In the genomic region with DNA sequence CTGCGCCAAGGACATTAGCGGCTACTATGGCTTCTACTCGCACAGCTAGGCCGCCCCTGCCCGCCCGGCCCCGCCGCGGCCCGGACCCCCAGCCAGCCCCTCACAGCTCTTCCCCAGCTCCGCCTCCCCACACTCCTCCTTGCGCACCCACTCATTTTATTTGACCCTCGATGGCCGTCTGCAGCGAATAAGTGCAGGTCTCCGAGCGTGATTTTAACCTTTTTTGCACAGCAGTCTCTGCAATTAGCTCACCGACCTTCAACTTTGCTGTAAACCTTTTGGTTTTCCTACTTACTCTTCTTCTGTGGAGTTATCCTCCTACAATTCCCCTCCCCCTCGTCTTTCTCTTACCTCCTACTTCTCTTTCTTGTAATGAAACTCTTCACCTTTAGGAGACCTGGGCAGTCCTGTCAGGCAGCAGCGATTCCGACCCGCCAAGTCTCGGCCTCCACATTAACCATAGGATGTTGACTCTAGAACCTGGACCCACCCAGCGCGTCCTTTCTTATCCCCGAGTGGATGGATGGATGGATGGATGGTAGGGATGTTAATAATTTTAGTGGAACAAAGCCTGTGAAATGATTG, we compare ENCODE assay signal across 9 cellular contexts. TPM values are rescaled to one million over a fixed set of nuclear protein-coding genes. Genes with fewer than 3 reads are reported as not detected.
DNase-seq lines count a peak whose midpoint lies in the region; TF ChIP-seq lines count a peak whose summit lies in the region.
"Had no signal": no experiment of that assay in that cellular context is flagged by ENCODE, and none has a peak within 500 bp of the region (broad histone marks: within the 10 kb centered on the region; RNA-seq: fewer than 3 reads in every experiment).

No MANE protein-coding gene starts in this region.

- H3K27ac ChIP-seq in iPS-18a (ENCODE audit: low read length) (no peak overlapping the region), smooth muscle cell (ENCODE audit: low read depth) (no peak overlapping the region), prostate gland (no peak overlapping the region)

- TF ChIP-seq CTCF in smooth muscle cell (IDR thresholded peaks at IDR 0.05; ENCODE audit: borderline replicate concordance, insufficient read depth, poor library complexity, severe bottlenecking) (no peak), prostate gland (IDR thresholded peaks at IDR 0.05) (no peak)

- peak overlapping the region; percentile 82 for H3K4me3 Mint-ChIP-seq in T-helper 1 cell treated with Interleukin-12 subunit alpha and Interleukin-12 subunit beta and Interleukin-4 antibody, amounts not matched to agents 30 μg/mL and 1 μg/mL, for 36 hours
- peak overlapping the region; percentile 83 for H3K4me3 Mint-ChIP-seq in activated naive CD8-positive, alpha-beta T cell

- no peaks in the 10 kb centered on the region for H3K79me2 ChIP-seq in smooth muscle cell (ENCODE audit: low read depth)

- H3K36me3 Mint-ChIP-seq in T-helper 1 cell treated with Interleukin-12 subunit alpha and Interleukin-12 subunit beta and Interleukin-4 antibody, amounts not matched to agents 30 μg/mL and 1 μg/mL, for 36 hours (ENCODE audit: low read depth) = peaks cover 15% of the 10 kb centered on the region
- peaks cover 2% of the 10 kb centered on the region for H3K36me3 Mint-ChIP-seq in activated naive CD8-positive, alpha-beta T cell

- intact Hi-C loops in prostate gland (cut with DNase I) = no loop called here

- H3K4me1 ChIP-seq in iPS-18a (ENCODE audit: control insufficient read depth, low read depth, low read length) (peaks cover 9% of the 10 kb centered on the region), smooth muscle cell (ENCODE audit: low read depth) (peaks cover 5% of the 10 kb centered on the region), prostate gland (replicated peaks) (no peaks in the 10 kb centered on the region)

- H4K20me1 ChIP-seq in smooth muscle cell (ENCODE audit: low read depth) = no peaks in the 10 kb centered on the region

- peak overlapping the region; percentile 89 for H3K27ac Mint-ChIP-seq in T-helper 1 cell treated with Interleukin-12 subunit alpha and Interleukin-12 subunit beta and Interleukin-4 antibody, amounts not matched to agents 30 μg/mL and 1 μg/mL, for 36 hours
- H3K27ac Mint-ChIP-seq in activated naive CD8-positive, alpha-beta T cell = peak overlapping the region; percentile 55

- peak overlapping the region; percentile 84 for H3K4me2 ChIP-seq in smooth muscle cell

- no peak for TF ChIP-seq POLR2A in prostate gland (IDR thresholded peaks at IDR 0.05)

- peaks cover 92% of the 10 kb centered on the region for H3K27me3 Mint-ChIP-seq in T-helper 1 cell treated with Interleukin-12 subunit alpha and Interleukin-12 subunit beta and Interleukin-4 antibody, amounts not matched to agents 30 μg/mL and 1 μg/mL, for 36 hours (ENCODE audit: low read depth)
- peaks cover 73% of the 10 kb centered on the region for H3K27me3 Mint-ChIP-seq in activated naive CD8-positive, alpha-beta T cell

- peaks cover 100% of the 10 kb centered on the region for H3K27me3 ChIP-seq in iPS-18a (ENCODE audit: control insufficient read depth, insufficient read depth, low read length)
- peaks cover 100% of the 10 kb centered on the region for H3K27me3 ChIP-seq in smooth muscle cell (ENCODE audit: low read depth)
- H3K27me3 ChIP-seq in prostate gland (replicated peaks; ENCODE audit: insufficient read depth) = peaks cover 63% of the 10 kb centered on the region

- no peak overlapping the region for H3K9ac ChIP-seq in iPS-18a (ENCODE audit: low read length)
- H3K9ac ChIP-seq in smooth muscle cell (ENCODE audit: low read depth) = no peak overlapping the region

- H3K4me3 ChIP-seq in iPS-18a (ENCODE audit: low read length) (peak overlapping the region; percentile 48), smooth muscle cell (peak overlapping the region; percentile 39), prostate gland (no peak overlapping the region)

- H3F3A ChIP-seq in smooth muscle cell (ENCODE audit: low read depth) = no peaks in the 10 kb centered on the region

- H3K4me1 Mint-ChIP-seq in T-helper 1 cell treated with Interleukin-12 subunit alpha and Interleukin-12 subunit beta and Interleukin-4 antibody, amounts not matched to agents 30 μg/mL and 1 μg/mL, for 36 hours (ENCODE audit: low read depth) = peaks cover 25% of the 10 kb centered on the region
- peaks cover 30% of the 10 kb centered on the region for H3K4me1 Mint-ChIP-seq in activated naive CD8-positive, alpha-beta T cell (ENCODE audit: low read depth)

- peaks cover 3% of the 10 kb centered on the region for H3K9me3 ChIP-seq in iPS-18a (ENCODE audit: control insufficient read depth, low read depth, low read length)
- no peaks in the 10 kb centered on the region for H3K9me3 ChIP-seq in smooth muscle cell (replicated peaks; ENCODE audit: low read depth)
- H3K9me3 ChIP-seq in prostate gland = no peaks in the 10 kb centered on the region

- no peak for DNase-seq in T-helper 1 cell
- no peak for DNase-seq in smooth muscle cell (lab: John Stamatoyannopoulos, UW; ENCODE audit: unreplicated experiment)
- no peak for DNase-seq in effector CD8-positive, alpha-beta T cell (lab: John Stamatoyannopoulos, UW)
- no peak for DNase-seq in prostate gland (ENCODE audit: low spot score)
- no peak for DNase-seq in middle frontal gyrus (ENCODE audit: extremely low spot score, low spot score)
- DNase-seq: NCI-H446 had no signal

- no peaks in the 10 kb centered on the region for H3K36me3 ChIP-seq in iPS-18a (ENCODE audit: control insufficient read depth, low read depth, low read length)
- no peaks in the 10 kb centered on the region for H3K36me3 ChIP-seq in smooth muscle cell (ENCODE audit: low read depth)
- no peaks in the 10 kb centered on the region for H3K36me3 ChIP-seq in prostate gland

- 8% methylated on average over 16 of the region's 26 CpGs for WGBS in smooth muscle cell (ENCODE audit: low lambda C conversion rate)
- WGBS in prostate gland = 13% methylated on average over 26 of the region's 26 CpGs

- H3K9me3 Mint-ChIP-seq in T-helper 1 cell treated with Interleukin-12 subunit alpha and Interleukin-12 subunit beta and Interleukin-4 antibody, amounts not matched to agents 30 μg/mL and 1 μg/mL, for 36 hours = no peaks in the 10 kb centered on the region
- no peaks in the 10 kb centered on the region for H3K9me3 Mint-ChIP-seq in activated naive CD8-positive, alpha-beta T cell (ENCODE audit: low read depth)

- no peak overlapping the region for H2AFZ ChIP-seq in smooth muscle cell (ENCODE audit: low read depth)

RNA-seq across cellular contexts. Expression of a gene that starts 8.2 kb away (rescaled TPM):
- total RNA-seq in smooth muscle cell (0.13 and 2.3 TPM in 2 replicates), prostate gland (under 1 TPM in 1 of 2 donors, not detected in 1; 0.45 TPM)
- 0.04 TPM in 1 of 2 replicates, not detected in the other for polyA plus RNA-seq in smooth muscle cell

Comparison
In these comparisons a context has a peak if more than half of its experiments do, and no peak if none do; other contexts are left out.
1. H3K4me3 ChIP-seq: peak in iPS-18a (single experiment) and smooth muscle cell (single experiment); none in prostate gland (0 of 2).